7 cellular contexts compared by ENCODE assay signal in genomic region chr3:128095222-128095703, GRCh38. TPM values are rescaled to one million over a fixed set of nuclear protein-coding genes. Genes with fewer than 3 reads are reported as not detected.
A peak's percentile ranks its signal among the peaks of the same experiment; 100 is the strongest.
DNase-seq lines count a peak whose midpoint lies in the region; ATAC-seq, FAIRE-seq and TF ChIP-seq lines count a peak whose summit lies in the region.

No MANE protein-coding gene starts in this region.

- H3K9me3 Mint-ChIP-seq in WTC11 = no peaks in the 10 kb centered on the region

- H3K27ac ChIP-seq in kidney (ENCODE audit: low read depth in 2 of 2, low read length in 2 of 2) = no peak overlapping the region

- H3K4me1 ChIP-seq in kidney (ENCODE audit: control insufficient read depth in 1 of 2, insufficient read depth in 1 of 2, low read depth in 1 of 2, low read length in 2 of 2) = peaks cover 12% of the 10 kb centered on the region in 2 donors

- peaks cover 84% of the 10 kb centered on the region for H3K36me3 Mint-ChIP-seq in WTC11

- peaks cover 61% of the 10 kb centered on the region for H3K4me1 Mint-ChIP-seq in WTC11

- CTCF ChIA-PET in WTC11 (lab: Charles Lee) = interaction anchor here (0.5 to 4.0 kb wide), 21 partner anchors 8 to 512 kb away, joined by 3 to 36 read pairs (median 3); partner anchors contain the start of genes EEFSEC, RUVBL1 and SEC61A1

- H3K4me3 ChIP-seq in bronchial epithelial cell (ENCODE audit: low read depth, low read length) (no peak overlapping the region), kidney (ENCODE audit: low read length in 2 of 2) (no peak overlapping the region)

- DNase-seq in NCI-H2107 (lab: John Stamatoyannopoulos, UW) (peak; percentile 60), WTC11 (ENCODE audit: low spot score) (peak; percentile 80), bronchial epithelial cell (ENCODE audit: low read depth) (peak; percentile 94), kidney (peak; percentile 93)
- DNase-seq in stimulated activated CD4-positive, alpha-beta T cell treated with anti-CD3 and anti-CD28 coated beads, Interleukin-2, amount 100 ng/mL, for 4 hours (ENCODE audit: low read depth) = peak; percentile 64

- no peak overlapping the region for H3K9ac ChIP-seq in kidney (ENCODE audit: low read length in 2 of 2)

- no peaks in the 10 kb centered on the region for H3K9me3 ChIP-seq in kidney (ENCODE audit: control insufficient read depth in 1 of 2, low read length in 2 of 2)

- no peaks in the 10 kb centered on the region for H3K27me3 Mint-ChIP-seq in WTC11 (ENCODE audit: low read depth)

- no peaks in the 10 kb centered on the region for H3K27me3 ChIP-seq in bronchial epithelial cell (ENCODE audit: control insufficient read depth, insufficient read depth, low read length)

- peak; percentile 99 for FAIRE-seq in bronchial epithelial cell (lab: Jason Lieb, UNC)
- no peak for FAIRE-seq in kidney (lab: Jason Lieb, UNC)

- H3K4me3 Mint-ChIP-seq in WTC11 = peak overlapping the region; percentile 19; the same call in 1 of the 2 replicates

- POLR2A ChIA-PET in WTC11 (lab: Charles Lee) = no interaction called here

- H3K27ac Mint-ChIP-seq in WTC11 = peak overlapping the region; percentile 79

- intact Hi-C loops in kidney (cut with DNase I) = no loop called here

- peak; percentile 92 for ATAC-seq in HG02798 (IDR thresholded peaks at IDR 0.05; ENCODE audit: poor library complexity, unreplicated experiment)
- peak; percentile 83 for ATAC-seq in WTC11

- H3K36me3 ChIP-seq in bronchial epithelial cell (ENCODE audit: control insufficient read depth, insufficient read depth, low read length) (peaks cover 17% of the 10 kb centered on the region), kidney (ENCODE audit: control insufficient read depth in 1 of 2, insufficient read depth in 2 of 2, low read length in 2 of 2) (peaks cover 8 to 12% of the 10 kb centered on the region in 2 donors)

- peak; percentile 91 for TF ChIP-seq CTCF in GM12874 (IDR thresholded peaks at IDR 0.05; ENCODE audit: insufficient read depth, low read depth, low read length)
- TF ChIP-seq CTCF in WTC11 (IDR thresholded peaks at IDR 0.05) = peak; percentile 41; the same call in 1 of the 2 replicates
- TF ChIP-seq CTCF in bronchial epithelial cell (IDR thresholded peaks at IDR 0.05; ENCODE audit: insufficient read depth, low read length, severe bottlenecking) = peak; percentile 96
- TF ChIP-seq CTCF in kidney (IDR thresholded peaks at IDR 0.05; ENCODE audit: borderline replicate concordance, extremely low read depth, insufficient read depth) = peak; percentile 94

TF ChIP-seq in WTC11, 78 proteins besides CTCF, POLR2A, EP300 and RAD21:
- TF ChIP-seq, protein P1, sequence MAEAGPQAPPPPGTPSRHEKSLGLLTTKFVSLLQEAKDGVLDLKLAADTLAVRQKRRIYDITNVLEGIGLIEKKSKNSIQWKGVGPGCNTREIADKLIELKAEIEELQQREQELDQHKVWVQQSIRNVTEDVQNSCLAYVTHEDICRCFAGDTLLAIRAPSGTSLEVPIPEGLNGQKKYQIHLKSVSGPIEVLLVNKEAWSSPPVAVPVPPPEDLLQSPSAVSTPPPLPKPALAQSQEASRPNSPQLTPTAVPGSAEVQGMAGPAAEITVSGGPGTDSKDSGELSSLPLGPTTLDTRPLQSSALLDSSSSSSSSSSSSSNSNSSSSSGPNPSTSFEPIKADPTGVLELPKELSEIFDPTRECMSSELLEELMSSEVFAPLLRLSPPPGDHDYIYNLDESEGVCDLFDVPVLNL (CRISPR knock-in tag; IDR thresholded peaks at IDR 0.05; ENCODE audit: borderline replicate concordance, low read depth) = no peak
- 0 out of 2 replicates have a peak, but pooled peaks have one; percentile 21 for TF ChIP-seq TEAD1 (CRISPR knock-in tag; IDR thresholded peaks at IDR 0.05)

RNA-seq across cellular contexts. Expression of gene RUVBL1, which starts 28.3 kb away (rescaled TPM):
- total RNA-seq in WTC11 (2021) = 116 to 121 TPM (median 118 TPM) in 3 replicates
- total RNA-seq in bronchial epithelial cell = 47.6 and 60.8 TPM in 2 replicates
- 32.7 TPM for total RNA-seq in kidney
- 41.9 TPM for polyA plus RNA-seq in kidney (ENCODE audit: insufficient read depth, low read depth, low replicate concordance)

RNA-seq across cellular contexts. Expression of gene SEC61A1, which starts 43.0 kb away (rescaled TPM):
- 119 to 152 TPM (median 120 TPM) in 3 replicates for total RNA-seq in WTC11 (2021)
- 202 and 256 TPM in 2 replicates for total RNA-seq in bronchial epithelial cell
- total RNA-seq in kidney = 177 TPM
- polyA plus RNA-seq in kidney (ENCODE audit: insufficient read depth, low read depth, low replicate concordance) = 119 TPM

RNA-seq across cellular contexts. Expression of gene EEFSEC, which starts 58.0 kb away (rescaled TPM):
- total RNA-seq in WTC11 (2021) (13.7 to 16.9 TPM (median 16.1 TPM) in 3 replicates), bronchial epithelial cell (3.7 and 4.2 TPM in 2 replicates), kidney (15.2 TPM)
- polyA plus RNA-seq in kidney (ENCODE audit: insufficient read depth, low read depth, low replicate concordance) = 23.2 TPM

Comparison
In these comparisons a context has a peak if more than half of its experiments do, and no peak if none do; other contexts are left out.
1. CTCF ChIP-seq: peak in every context shown above with its lines; median percentile 96 in bronchial epithelial cell; 94 in kidney; 91 in GM12874; 41 in WTC11.